Comparison of ENCODE assay signal across 1 cellular context in the genomic region with DNA sequence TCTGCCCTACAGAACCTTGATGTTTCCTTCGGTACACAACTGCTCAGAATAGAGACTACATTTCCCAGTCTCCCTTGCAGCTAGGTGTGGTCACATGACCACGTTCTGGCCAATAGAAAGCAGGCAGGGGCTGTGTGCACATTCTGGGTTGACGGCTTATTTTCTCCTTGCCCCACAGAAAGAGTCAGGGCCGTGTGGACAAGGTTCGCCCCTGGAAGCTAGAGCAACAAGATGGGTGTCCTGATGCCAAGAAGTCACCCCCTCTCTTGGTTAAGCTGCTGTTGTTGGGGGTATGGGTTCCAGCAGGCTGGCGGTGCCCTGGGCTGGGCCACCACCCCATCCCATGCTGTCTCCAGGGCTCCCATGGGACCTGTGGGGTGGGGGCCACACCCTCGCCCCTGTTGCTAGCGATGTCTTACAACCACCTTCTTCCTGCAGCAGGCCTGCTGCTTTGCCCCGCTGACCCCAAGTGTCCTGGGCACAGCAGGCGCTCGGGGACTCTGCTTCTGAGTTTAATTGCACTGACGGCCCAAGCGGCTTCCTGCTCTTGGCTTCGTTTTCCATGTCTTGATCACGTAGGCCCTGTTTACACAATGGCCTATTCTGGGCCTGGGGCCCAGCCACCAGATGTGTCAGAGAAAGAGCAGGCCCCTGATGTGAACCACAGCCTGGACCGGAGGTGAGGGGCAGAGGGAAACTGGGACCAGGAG.
A peak's percentile ranks its signal among the peaks of the same experiment; 100 is the strongest.
TF ChIP-seq lines count a peak whose summit lies in the region.

No MANE protein-coding gene starts in this region.

TF ChIP-seq in HepG2, 621 proteins besides CTCF, POLR2A, EP300 and RAD21 (continued from another document and continues in another):
- TF ChIP-seq ZNF619 (CRISPR knock-in tag; IDR thresholded peaks at IDR 0.05) (no peak), CCAR2 (optimal IDR thresholded peaks at IDR 0.05; ENCODE audit: low read depth, low read length) (no peak), JUND (CRISPR knock-in tag; IDR thresholded peaks at IDR 0.05) (no peak), MAFK (conservative IDR thresholded peaks at IDR 0.05 in 1 of 2, IDR thresholded peaks at IDR 0.05 in 1 of 2; ENCODE audit: low read length in 2 of 2) (no peak), ZBTB21 (CRISPR knock-in tag; IDR thresholded peaks at IDR 0.05) (no peak), ZNF496 (CRISPR knock-in tag; IDR thresholded peaks at IDR 0.05; ENCODE audit: insufficient replicate concordance) (no peak), IKZF1 (IDR thresholded peaks at IDR 0.05) (no peak), ZNF639 (CRISPR knock-in tag; conservative IDR thresholded peaks at IDR 0.05) (no peak), ZNF577 (CRISPR knock-in tag; IDR thresholded peaks at IDR 0.05; ENCODE audit: borderline replicate concordance, low read depth) (no peak), GZF1 (CRISPR knock-in tag; IDR thresholded peaks at IDR 0.05) (no peak), MEIS1 (CRISPR knock-in tag; IDR thresholded peaks at IDR 0.05; ENCODE audit: borderline replicate concordance) (no peak), ZBTB39 (CRISPR knock-in tag; IDR thresholded peaks at IDR 0.05) (0 out of 2 replicates have a peak, but pooled peaks have one; percentile 28), ZNF605 (CRISPR knock-in tag; IDR thresholded peaks at IDR 0.05) (no peak), ZNF773 (CRISPR knock-in tag; IDR thresholded peaks at IDR 0.05; ENCODE audit: borderline replicate concordance) (no peak), SMC3 (IDR thresholded peaks at IDR 0.05; ENCODE audit: low read length) (no peak), FOXC1 (CRISPR knock-in tag; IDR thresholded peaks at IDR 0.05; ENCODE audit: borderline replicate concordance) (peak; percentile 45; the same call in 1 of the 2 replicates), ZNF790 (CRISPR knock-in tag; IDR thresholded peaks at IDR 0.05; ENCODE audit: borderline replicate concordance) (no peak), ZKSCAN8 (CRISPR knock-in tag; IDR thresholded peaks at IDR 0.05; ENCODE audit: borderline replicate concordance) (no peak), ZNF501 (CRISPR knock-in tag; IDR thresholded peaks at IDR 0.05) (no peak), HCFC1 (IDR thresholded peaks at IDR 0.05; ENCODE audit: low read depth, low read length) (peak; percentile 73; the same call in 1 of the 2 replicates), HNRNPLL (IDR thresholded peaks at IDR 0.05; ENCODE audit: low read depth, low read length, poor library complexity, severe bottlenecking) (no peak), GATA4 (IDR thresholded peaks at IDR 0.05; ENCODE audit: borderline replicate concordance, low read depth) (no peak), TP53 (CRISPR knock-in tag; conservative IDR thresholded peaks at IDR 0.05) (no peak), ZFP62 (CRISPR knock-in tag; IDR thresholded peaks at IDR 0.05) (no peak), ZNF570 (CRISPR knock-in tag; IDR thresholded peaks at IDR 0.05; ENCODE audit: borderline replicate concordance) (no peak), AGO2 (optimal IDR thresholded peaks at IDR 0.05; ENCODE audit: low read depth, low read length) (no peak), ZBTB10 (CRISPR knock-in tag; IDR thresholded peaks at IDR 0.05; ENCODE audit: borderline replicate concordance) (no peak), MTF1 (CRISPR knock-in tag; IDR thresholded peaks at IDR 0.05) (peak; percentile 96; the same call in 1 of the 2 replicates), MAF1 (CRISPR knock-in tag; IDR thresholded peaks at IDR 0.05; ENCODE audit: borderline replicate concordance) (no peak), CEBPB (IDR thresholded peaks at IDR 0.05; ENCODE audit: borderline replicate concordance, low read depth, low read length) (no peak), ISX (CRISPR knock-in tag; conservative IDR thresholded peaks at IDR 0.05) (no peak), ZNF441 (CRISPR knock-in tag; IDR thresholded peaks at IDR 0.05; ENCODE audit: borderline replicate concordance) (no peak), FOXK2 (IDR thresholded peaks at IDR 0.05) (no peak), ZNF652 (CRISPR knock-in tag; IDR thresholded peaks at IDR 0.05; ENCODE audit: borderline replicate concordance, low read depth) (no peak), ZNF672 (CRISPR knock-in tag; IDR thresholded peaks at IDR 0.05) (no peak), ZNF788 (CRISPR knock-in tag; IDR thresholded peaks at IDR 0.05; ENCODE audit: borderline replicate concordance) (no peak), ZNF780A (CRISPR knock-in tag; IDR thresholded peaks at IDR 0.05) (no peak), FOXK1 (CRISPR knock-in tag; IDR thresholded peaks at IDR 0.05; ENCODE audit: borderline replicate concordance, low read depth) (peak; percentile 20; the same call in 1 of the 2 replicates), ZNF33A (CRISPR knock-in tag; IDR thresholded peaks at IDR 0.05; ENCODE audit: borderline replicate concordance) (no peak)
- TF ChIP-seq, protein P1, sequence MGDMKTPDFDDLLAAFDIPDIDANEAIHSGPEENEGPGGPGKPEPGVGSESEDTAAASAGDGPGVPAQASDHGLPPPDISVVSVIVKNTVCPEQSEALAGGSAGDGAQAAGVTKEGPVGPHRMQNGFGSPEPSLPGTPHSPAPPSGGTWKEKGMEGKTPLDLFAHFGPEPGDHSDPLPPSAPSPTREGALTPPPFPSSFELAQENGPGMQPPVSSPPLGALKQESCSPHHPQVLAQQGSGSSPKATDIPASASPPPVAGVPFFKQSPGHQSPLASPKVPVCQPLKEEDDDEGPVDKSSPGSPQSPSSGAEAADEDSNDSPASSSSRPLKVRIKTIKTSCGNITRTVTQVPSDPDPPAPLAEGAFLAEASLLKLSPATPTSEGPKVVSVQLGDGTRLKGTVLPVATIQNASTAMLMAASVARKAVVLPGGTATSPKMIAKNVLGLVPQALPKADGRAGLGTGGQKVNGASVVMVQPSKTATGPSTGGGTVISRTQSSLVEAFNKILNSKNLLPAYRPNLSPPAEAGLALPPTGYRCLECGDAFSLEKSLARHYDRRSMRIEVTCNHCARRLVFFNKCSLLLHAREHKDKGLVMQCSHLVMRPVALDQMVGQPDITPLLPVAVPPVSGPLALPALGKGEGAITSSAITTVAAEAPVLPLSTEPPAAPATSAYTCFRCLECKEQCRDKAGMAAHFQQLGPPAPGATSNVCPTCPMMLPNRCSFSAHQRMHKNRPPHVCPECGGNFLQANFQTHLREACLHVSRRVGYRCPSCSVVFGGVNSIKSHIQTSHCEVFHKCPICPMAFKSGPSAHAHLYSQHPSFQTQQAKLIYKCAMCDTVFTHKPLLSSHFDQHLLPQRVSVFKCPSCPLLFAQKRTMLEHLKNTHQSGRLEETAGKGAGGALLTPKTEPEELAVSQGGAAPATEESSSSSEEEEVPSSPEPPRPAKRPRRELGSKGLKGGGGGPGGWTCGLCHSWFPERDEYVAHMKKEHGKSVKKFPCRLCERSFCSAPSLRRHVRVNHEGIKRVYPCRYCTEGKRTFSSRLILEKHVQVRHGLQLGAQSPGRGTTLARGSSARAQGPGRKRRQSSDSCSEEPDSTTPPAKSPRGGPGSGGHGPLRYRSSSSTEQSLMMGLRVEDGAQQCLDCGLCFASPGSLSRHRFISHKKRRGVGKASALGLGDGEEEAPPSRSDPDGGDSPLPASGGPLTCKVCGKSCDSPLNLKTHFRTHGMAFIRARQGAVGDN (CRISPR knock-in tag; IDR thresholded peaks at IDR 0.05): peak; percentile 56
- TF ChIP-seq, protein P2, sequence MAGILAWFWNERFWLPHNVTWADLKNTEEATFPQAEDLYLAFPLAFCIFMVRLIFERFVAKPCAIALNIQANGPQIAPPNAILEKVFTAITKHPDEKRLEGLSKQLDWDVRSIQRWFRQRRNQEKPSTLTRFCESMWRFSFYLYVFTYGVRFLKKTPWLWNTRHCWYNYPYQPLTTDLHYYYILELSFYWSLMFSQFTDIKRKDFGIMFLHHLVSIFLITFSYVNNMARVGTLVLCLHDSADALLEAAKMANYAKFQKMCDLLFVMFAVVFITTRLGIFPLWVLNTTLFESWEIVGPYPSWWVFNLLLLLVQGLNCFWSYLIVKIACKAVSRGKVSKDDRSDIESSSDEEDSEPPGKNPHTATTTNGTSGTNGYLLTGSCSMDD (CRISPR knock-in tag; IDR thresholded peaks at IDR 0.05): no peak
- TF ChIP-seq, protein P3, sequence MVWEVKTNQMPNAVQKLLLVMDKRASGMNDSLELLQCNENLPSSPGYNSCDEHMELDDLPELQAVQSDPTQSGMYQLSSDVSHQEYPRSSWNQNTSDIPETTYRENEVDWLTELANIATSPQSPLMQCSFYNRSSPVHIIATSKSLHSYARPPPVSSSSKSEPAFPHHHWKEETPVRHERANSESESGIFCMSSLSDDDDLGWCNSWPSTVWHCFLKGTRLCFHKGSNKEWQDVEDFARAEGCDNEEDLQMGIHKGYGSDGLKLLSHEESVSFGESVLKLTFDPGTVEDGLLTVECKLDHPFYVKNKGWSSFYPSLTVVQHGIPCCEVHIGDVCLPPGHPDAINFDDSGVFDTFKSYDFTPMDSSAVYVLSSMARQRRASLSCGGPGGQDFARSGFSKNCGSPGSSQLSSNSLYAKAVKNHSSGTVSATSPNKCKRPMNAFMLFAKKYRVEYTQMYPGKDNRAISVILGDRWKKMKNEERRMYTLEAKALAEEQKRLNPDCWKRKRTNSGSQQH (CRISPR knock-in tag; IDR thresholded peaks at IDR 0.05; ENCODE audit: low read depth): no peak
- TF ChIP-seq, protein P4, sequence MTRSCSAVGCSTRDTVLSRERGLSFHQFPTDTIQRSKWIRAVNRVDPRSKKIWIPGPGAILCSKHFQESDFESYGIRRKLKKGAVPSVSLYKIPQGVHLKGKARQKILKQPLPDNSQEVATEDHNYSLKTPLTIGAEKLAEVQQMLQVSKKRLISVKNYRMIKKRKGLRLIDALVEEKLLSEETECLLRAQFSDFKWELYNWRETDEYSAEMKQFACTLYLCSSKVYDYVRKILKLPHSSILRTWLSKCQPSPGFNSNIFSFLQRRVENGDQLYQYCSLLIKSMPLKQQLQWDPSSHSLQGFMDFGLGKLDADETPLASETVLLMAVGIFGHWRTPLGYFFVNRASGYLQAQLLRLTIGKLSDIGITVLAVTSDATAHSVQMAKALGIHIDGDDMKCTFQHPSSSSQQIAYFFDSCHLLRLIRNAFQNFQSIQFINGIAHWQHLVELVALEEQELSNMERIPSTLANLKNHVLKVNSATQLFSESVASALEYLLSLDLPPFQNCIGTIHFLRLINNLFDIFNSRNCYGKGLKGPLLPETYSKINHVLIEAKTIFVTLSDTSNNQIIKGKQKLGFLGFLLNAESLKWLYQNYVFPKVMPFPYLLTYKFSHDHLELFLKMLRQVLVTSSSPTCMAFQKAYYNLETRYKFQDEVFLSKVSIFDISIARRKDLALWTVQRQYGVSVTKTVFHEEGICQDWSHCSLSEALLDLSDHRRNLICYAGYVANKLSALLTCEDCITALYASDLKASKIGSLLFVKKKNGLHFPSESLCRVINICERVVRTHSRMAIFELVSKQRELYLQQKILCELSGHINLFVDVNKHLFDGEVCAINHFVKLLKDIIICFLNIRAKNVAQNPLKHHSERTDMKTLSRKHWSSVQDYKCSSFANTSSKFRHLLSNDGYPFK (CRISPR knock-in tag; IDR thresholded peaks at IDR 0.05; ENCODE audit: borderline replicate concordance): no peak
